1 cellular context compared by ENCODE assay signal in genomic region chr9:129321511-129322021, GRCh38.
TF ChIP-seq lines count a peak whose summit lies in the region.

No MANE protein-coding gene starts in this region.

TF ChIP-seq in HepG2, 621 proteins besides CTCF, POLR2A, EP300 and RAD21 (continued from another document):
- TF ChIP-seq, protein P1, sequence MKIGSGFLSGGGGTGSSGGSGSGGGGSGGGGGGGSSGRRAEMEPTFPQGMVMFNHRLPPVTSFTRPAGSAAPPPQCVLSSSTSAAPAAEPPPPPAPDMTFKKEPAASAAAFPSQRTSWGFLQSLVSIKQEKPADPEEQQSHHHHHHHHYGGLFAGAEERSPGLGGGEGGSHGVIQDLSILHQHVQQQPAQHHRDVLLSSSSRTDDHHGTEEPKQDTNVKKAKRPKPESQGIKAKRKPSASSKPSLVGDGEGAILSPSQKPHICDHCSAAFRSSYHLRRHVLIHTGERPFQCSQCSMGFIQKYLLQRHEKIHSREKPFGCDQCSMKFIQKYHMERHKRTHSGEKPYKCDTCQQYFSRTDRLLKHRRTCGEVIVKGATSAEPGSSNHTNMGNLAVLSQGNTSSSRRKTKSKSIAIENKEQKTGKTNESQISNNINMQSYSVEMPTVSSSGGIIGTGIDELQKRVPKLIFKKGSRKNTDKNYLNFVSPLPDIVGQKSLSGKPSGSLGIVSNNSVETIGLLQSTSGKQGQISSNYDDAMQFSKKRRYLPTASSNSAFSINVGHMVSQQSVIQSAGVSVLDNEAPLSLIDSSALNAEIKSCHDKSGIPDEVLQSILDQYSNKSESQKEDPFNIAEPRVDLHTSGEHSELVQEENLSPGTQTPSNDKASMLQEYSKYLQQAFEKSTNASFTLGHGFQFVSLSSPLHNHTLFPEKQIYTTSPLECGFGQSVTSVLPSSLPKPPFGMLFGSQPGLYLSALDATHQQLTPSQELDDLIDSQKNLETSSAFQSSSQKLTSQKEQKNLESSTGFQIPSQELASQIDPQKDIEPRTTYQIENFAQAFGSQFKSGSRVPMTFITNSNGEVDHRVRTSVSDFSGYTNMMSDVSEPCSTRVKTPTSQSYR (CRISPR knock-in tag; IDR thresholded peaks at IDR 0.05; ENCODE audit: borderline replicate concordance): 0 out of 2 replicates have a peak, but pooled peaks have one; percentile 36
- TF ChIP-seq ZNF18 (CRISPR knock-in tag; IDR thresholded peaks at IDR 0.05; ENCODE audit: insufficient replicate concordance) (peak; percentile 60), ZNF7 (CRISPR knock-in tag; IDR thresholded peaks at IDR 0.05) (no peak), HNRNPK (IDR thresholded peaks at IDR 0.05; ENCODE audit: low read depth, low read length, poor library complexity, severe bottlenecking) (no peak), ZBTB20 (CRISPR knock-in tag; IDR thresholded peaks at IDR 0.05; ENCODE audit: borderline replicate concordance, low read depth) (no peak), NR2F6 (IDR thresholded peaks at IDR 0.05) (no peak), NR2F6 (CRISPR knock-in tag; IDR thresholded peaks at IDR 0.05) (0 out of 2 replicates have a peak, but pooled peaks have one; percentile 10), ZNF883 (CRISPR knock-in tag; IDR thresholded peaks at IDR 0.05; ENCODE audit: not compliant biosample characterization) (no peak), ZNF30 (CRISPR knock-in tag; IDR thresholded peaks at IDR 0.05) (no peak), GPBP1L1 (CRISPR knock-in tag; IDR thresholded peaks at IDR 0.05) (no peak), DPF2 (CRISPR knock-in tag; IDR thresholded peaks at IDR 0.05; ENCODE audit: borderline replicate concordance, low read depth) (no peak), KAT7 (CRISPR knock-in tag; IDR thresholded peaks at IDR 0.05; ENCODE audit: borderline replicate concordance) (no peak), AFF4 (CRISPR knock-in tag; IDR thresholded peaks at IDR 0.05) (no peak), ZFX (CRISPR knock-in tag; IDR thresholded peaks at IDR 0.05; ENCODE audit: low read depth) (no peak), ZNF276 (CRISPR knock-in tag; IDR thresholded peaks at IDR 0.05; ENCODE audit: low read depth) (no peak), ZMYM3 (CRISPR knock-in tag; IDR thresholded peaks at IDR 0.05) (no peak), ZNF614 (CRISPR knock-in tag; IDR thresholded peaks at IDR 0.05; ENCODE audit: borderline replicate concordance) (no peak)
- TF ChIP-seq, protein P2, sequence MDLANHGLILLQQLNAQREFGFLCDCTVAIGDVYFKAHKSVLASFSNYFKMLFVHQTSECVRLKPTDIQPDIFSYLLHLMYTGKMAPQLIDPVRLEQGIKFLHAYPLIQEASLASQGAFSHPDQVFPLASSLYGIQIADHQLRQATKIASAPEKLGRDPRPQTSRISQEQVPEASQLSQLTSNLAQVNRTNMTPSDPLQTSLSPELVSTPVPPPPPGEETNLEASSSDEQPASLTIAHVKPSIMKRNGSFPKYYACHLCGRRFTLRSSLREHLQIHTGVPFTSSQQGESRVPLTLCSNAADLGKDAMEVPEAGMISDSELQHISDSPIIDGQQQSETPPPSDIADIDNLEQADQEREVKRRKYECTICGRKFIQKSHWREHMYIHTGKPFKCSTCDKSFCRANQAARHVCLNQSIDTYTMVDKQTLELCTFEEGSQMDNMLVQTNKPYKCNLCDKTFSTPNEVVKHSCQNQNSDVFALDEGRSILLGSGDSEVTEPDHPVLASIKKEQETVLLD (CRISPR knock-in tag; IDR thresholded peaks at IDR 0.05; ENCODE audit: low read depth): no peak
